5 cellular contexts compared by ENCODE assay signal in the genomic region with DNA sequence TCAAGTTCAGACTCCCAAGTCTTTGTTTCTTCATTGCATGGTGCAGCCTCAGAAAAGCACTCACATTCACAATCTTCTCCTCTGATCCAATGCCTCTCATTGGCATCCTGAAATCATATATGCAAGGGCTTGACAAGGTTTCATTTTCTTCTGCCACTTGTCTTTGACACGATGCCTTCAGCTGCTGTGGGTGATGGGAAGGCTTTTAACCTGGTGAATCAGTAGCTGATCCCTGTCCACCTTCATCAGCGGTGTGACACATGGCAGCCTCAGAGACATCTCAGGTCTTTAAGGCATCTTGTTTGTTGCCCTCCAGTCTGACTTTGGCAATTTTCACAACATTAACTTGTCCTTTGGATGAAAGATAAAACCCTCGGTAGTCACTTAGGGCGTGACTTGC.
"Had no signal": no experiment of that assay in that cellular context is flagged by ENCODE, and none has a peak within 500 bp of the region (broad histone marks: within the 10 kb centered on the region; RNA-seq: fewer than 3 reads in every experiment).

No MANE protein-coding gene starts in this region.

- H2AFZ ChIP-seq: GM23338 had no signal

- DNase-seq: H9, HCEC 1CT, IMR-90 had no signal

- ATAC-seq: GM23338, K562 had no signal

- H3K4me2 ChIP-seq: GM23338 had no signal

- H3K4me3 ChIP-seq: GM23338, K562 had no signal
